16 cellular contexts compared by ENCODE assay signal in genomic region chr22:47106806-47107205, GRCh38.
"Had no signal": no experiment of that assay in that cellular context is flagged by ENCODE, and none has a peak within 500 bp of the region (broad histone marks: within the 10 kb centered on the region; RNA-seq: fewer than 3 reads in every experiment).

No MANE protein-coding gene starts in this region.

- H3K9me3 ChIP-seq: ascending aorta, gastrocnemius medialis, pancreas, tibial artery, vagina had no signal

- H3K36me3 ChIP-seq: gastrocnemius medialis, pancreas, vagina had no signal

- DNase-seq: activated B cell treated with CpG ODN at 0.5 μM for 24 hours; activated CD4-positive, alpha-beta T cell treated with anti-CD3 and anti-CD28 coated beads, Interleukin-2, amount 50 U/mL, for 1 hour; activated gamma-delta T cell; activated naive CD8-positive, alpha-beta T cell treated with anti-CD3 and anti-CD28 coated beads, Interleukin-2, amount 10 ng/mL, durations not matched to agents 7 days and 5 days; effector CD4-positive, alpha-beta T cell; gastrocnemius medialis; heart right ventricle; islet precursor cell; left ventricle myocardium inferior; mesendoderm; pancreas; T-helper 2 cell; tibial artery had no signal

- H3K4me1 Mint-ChIP-seq: activated B cell treated with CpG ODN at 0.5 μM for 24 hours; activated naive CD8-positive, alpha-beta T cell treated with anti-CD3 and anti-CD28 coated beads, Interleukin-2, amount 10 ng/mL, durations not matched to agents 7 days and 5 days had no signal

- H3K27me3 Mint-ChIP-seq: activated B cell treated with CpG ODN at 0.5 μM for 24 hours; activated naive CD8-positive, alpha-beta T cell treated with anti-CD3 and anti-CD28 coated beads, Interleukin-2, amount 10 ng/mL, durations not matched to agents 7 days and 5 days had no signal

- H3K4me3 Mint-ChIP-seq: activated B cell treated with CpG ODN at 0.5 μM for 24 hours; activated naive CD8-positive, alpha-beta T cell treated with anti-CD3 and anti-CD28 coated beads, Interleukin-2, amount 10 ng/mL, durations not matched to agents 7 days and 5 days had no signal

- H3K27ac Mint-ChIP-seq: activated B cell treated with CpG ODN at 0.5 μM for 24 hours; activated naive CD8-positive, alpha-beta T cell treated with anti-CD3 and anti-CD28 coated beads, Interleukin-2, amount 10 ng/mL, durations not matched to agents 7 days and 5 days had no signal

- H3K9me3 Mint-ChIP-seq: activated B cell treated with CpG ODN at 0.5 μM for 24 hours; activated naive CD8-positive, alpha-beta T cell treated with anti-CD3 and anti-CD28 coated beads, Interleukin-2, amount 10 ng/mL, durations not matched to agents 7 days and 5 days had no signal

- H3K27me3 ChIP-seq: ascending aorta, gastrocnemius medialis, heart right ventricle, pancreas, tibial artery, vagina had no signal

- H3K4me1 ChIP-seq: ascending aorta, gastrocnemius medialis, heart right ventricle, left ventricle myocardium inferior, tibial artery, vagina had no signal

- H3K27ac ChIP-seq: ascending aorta, coronary artery, gastrocnemius medialis, heart right ventricle, left ventricle myocardium inferior, pancreas, tibial artery, vagina had no signal

- H3K4me3 ChIP-seq: ascending aorta, coronary artery, gastrocnemius medialis, heart right ventricle, left ventricle myocardium inferior, pancreas, tibial artery, vagina had no signal

- ATAC-seq: gastrocnemius medialis, heart right ventricle had no signal
